21 cellular contexts compared by ENCODE assay signal in the genomic region with DNA sequence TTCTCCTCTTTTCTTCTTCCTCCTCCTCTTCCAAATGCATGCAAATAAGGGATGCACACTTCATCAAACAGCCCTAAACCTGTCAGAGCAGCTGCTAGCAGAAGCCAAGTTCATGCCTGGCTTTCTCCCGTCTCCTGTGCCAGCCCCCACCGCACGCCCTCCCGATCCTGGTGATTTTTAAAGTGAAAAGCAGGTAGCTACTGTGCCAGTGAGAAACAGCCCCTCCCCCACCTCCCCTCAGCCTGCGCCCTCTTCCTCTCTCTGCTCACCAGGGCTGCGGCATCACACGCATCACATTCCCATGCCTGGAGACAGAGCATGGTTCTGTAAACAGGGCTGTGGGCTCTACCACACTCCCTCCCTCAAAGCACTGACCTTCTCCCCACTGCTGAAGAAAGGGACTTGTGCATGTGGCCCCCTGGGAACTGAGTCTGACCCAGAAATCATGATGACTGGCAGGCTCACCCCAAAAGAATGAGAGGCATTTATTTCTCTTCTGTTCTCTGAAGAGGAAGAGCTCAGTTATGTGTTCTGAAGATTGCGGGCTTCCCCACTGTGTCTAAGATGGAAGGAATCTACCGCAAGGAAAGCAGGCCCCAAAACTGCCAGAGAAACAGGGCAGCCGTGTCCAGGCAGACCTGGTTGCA. TPM values are rescaled to one million over a fixed set of nuclear protein-coding genes. Genes with fewer than 3 reads are reported as not detected.
DNase-seq lines count a peak whose midpoint lies in the region; ATAC-seq and TF ChIP-seq lines count a peak whose summit lies in the region.
"Had no signal": no experiment of that assay in that cellular context is flagged by ENCODE, and none has a peak within 500 bp of the region (broad histone marks: within the 10 kb centered on the region; RNA-seq: fewer than 3 reads in every experiment).

No MANE protein-coding gene starts in this region.

- in situ Hi-C loops in IMR-90 (cut with MboI; ENCODE audit: low sequenced_read_pairs): no loop called here

- H3K4me3 Mint-ChIP-seq in chondrocyte (ENCODE audit: unreplicated experiment): peak overlapping the region; percentile 21
- H3K4me3 Mint-ChIP-seq in immature natural killer cell: no peak overlapping the region
- H3K4me3 Mint-ChIP-seq: activated naive CD8-positive, alpha-beta T cell treated with anti-CD3 and anti-CD28 coated beads, Interleukin-2, amount 50 U/mL, for 24 hours; activated T-helper 17 cell treated with anti-CD3 and anti-CD28 coated beads, Interleukin-2, amount 50 U/mL, for 72 hours; T-helper 1 cell treated with Interleukin-12 subunit alpha and Interleukin-12 subunit beta and Interleukin-4 antibody, amounts not matched to agents 30 μg/mL and 1 μg/mL, for 36 hours had no signal

- no peak overlapping the region for H4K91ac ChIP-seq in IMR-90 (ENCODE audit: insufficient read depth, low read depth, low read length)
- no peak overlapping the region for H4K91ac ChIP-seq in mesenchymal stem cell (ENCODE audit: low read length)

- H2AK9ac ChIP-seq in IMR-90 (replicated peaks; ENCODE audit: low read depth, low read length, poor library complexity): no peak overlapping the region

- H2BK120ac ChIP-seq in IMR-90 (ENCODE audit: low read depth, low read length): no peak overlapping the region
- H2BK120ac ChIP-seq in mesenchymal stem cell (ENCODE audit: low read depth, low read length): no peak overlapping the region

- H3K9me3 ChIP-seq in IMR-90 (ENCODE audit: control insufficient read depth, insufficient read depth, low read length) (no peaks in the 10 kb centered on the region), mesenchymal stem cell (ENCODE audit: control insufficient read depth, low read length) (no peaks in the 10 kb centered on the region)
- H3K9me3 ChIP-seq: prostate gland had no signal

- TF ChIP-seq RAD21 in IMR-90 (IDR thresholded peaks at IDR 0.05; ENCODE audit: low read length): no peak

- no peak overlapping the region for H2AK5ac ChIP-seq in IMR-90 (ENCODE audit: low read depth, low read length)
- H2AK5ac ChIP-seq in mesenchymal stem cell (ENCODE audit: low read length, severe bottlenecking): no peak overlapping the region

- TF ChIP-seq POLR2A in IMR-90 (IDR thresholded peaks at IDR 0.05; ENCODE audit: low read depth, low read length): no peak

- H3K4me1 ChIP-seq in IMR-90 (ENCODE audit: control insufficient read depth, insufficient read depth, low read length): no peaks in the 10 kb centered on the region
- H3K4me1 ChIP-seq in mesenchymal stem cell (ENCODE audit: control insufficient read depth, insufficient read depth, low read depth, low read length): peaks cover 10% of the 10 kb centered on the region
- H3K4me1 ChIP-seq: prostate gland had no signal

- no peak overlapping the region for H3K14ac ChIP-seq in IMR-90 (replicated peaks; ENCODE audit: low read depth, low read length)
- no peak overlapping the region for H3K14ac ChIP-seq in mesenchymal stem cell (ENCODE audit: low read length in 2 of 2)

- H3K4me2 ChIP-seq in IMR-90 (ENCODE audit: low read depth, low read length) (no peak overlapping the region), mesenchymal stem cell (ENCODE audit: low read length, poor library complexity, severe bottlenecking) (peak overlapping the region; percentile 27)

- dilution Hi-C loops in IMR-90 (cut with HindIII; ENCODE audit: low sequenced_read_pairs, unreplicated experiment): no loop called here

- ATAC-seq in IMR-90 (ENCODE audit: low read depth): peak; percentile 27; the same call in 1 of the 2 replicates
- ATAC-seq: activated naive CD8-positive, alpha-beta T cell treated with anti-CD3 and anti-CD28 coated beads, Interleukin-2, amount 50 U/mL, for 24 hours; activated T-helper 17 cell treated with anti-CD3 and anti-CD28 coated beads, Interleukin-2, amount 50 U/mL, for 72 hours; left ventricle myocardium superior had no signal

- H3K27me3 ChIP-seq in IMR-90 (ENCODE audit: control insufficient read depth, insufficient read depth, low read length) (peaks cover 17% of the 10 kb centered on the region), mesenchymal stem cell (ENCODE audit: control insufficient read depth in 1 of 2, insufficient read depth in 1 of 2, low read length in 2 of 2) (peaks cover 35 to 63% of the 10 kb centered on the region in 2 experiments)

- H3K27ac Mint-ChIP-seq in chondrocyte (ENCODE audit: unreplicated experiment) (peak overlapping the region; percentile 83), immature natural killer cell (no peak overlapping the region)
- H3K27ac Mint-ChIP-seq: activated naive CD8-positive, alpha-beta T cell treated with anti-CD3 and anti-CD28 coated beads, Interleukin-2, amount 50 U/mL, for 24 hours; activated T-helper 17 cell treated with anti-CD3 and anti-CD28 coated beads, Interleukin-2, amount 50 U/mL, for 72 hours; T-helper 1 cell treated with Interleukin-12 subunit alpha and Interleukin-12 subunit beta and Interleukin-4 antibody, amounts not matched to agents 30 μg/mL and 1 μg/mL, for 36 hours had no signal

- no peak overlapping the region for H3K4me3 ChIP-seq in IMR-90 (ENCODE audit: insufficient read depth, low read depth, low read length)
- no peak overlapping the region for H3K4me3 ChIP-seq in mesenchymal stem cell (ENCODE audit: insufficient read depth in 1 of 2, low read depth in 1 of 2, low read length in 2 of 2)
- H3K4me3 ChIP-seq: prostate gland had no signal

- H2BK5ac ChIP-seq in IMR-90 (ENCODE audit: low read depth, low read length, poor library complexity, severe bottlenecking) (no peak overlapping the region), mesenchymal stem cell (ENCODE audit: low read depth, low read length, poor library complexity, severe bottlenecking) (no peak overlapping the region)

- H3K9ac ChIP-seq in IMR-90 (ENCODE audit: low read depth, low read length): no peak overlapping the region
- no peak overlapping the region for H3K9ac ChIP-seq in mesenchymal stem cell (ENCODE audit: low read length)

- H3K27me3 Mint-ChIP-seq in chondrocyte (ENCODE audit: low read depth) (peaks cover 27% of the 10 kb centered on the region), immature natural killer cell (ENCODE audit: low read depth in 3 of 3) (peaks cover 3 to 7% (median 3%) of the 10 kb centered on the region in 3 donors)

- no peak overlapping the region for H2BK12ac ChIP-seq in mesenchymal stem cell (ENCODE audit: low read length in 2 of 2)

- no peak overlapping the region for H3K27ac ChIP-seq in IMR-90 (ENCODE audit: insufficient read depth, low read length)
- peak overlapping the region; percentile 63 for H3K27ac ChIP-seq in mesenchymal stem cell (ENCODE audit: low read length, poor library complexity, severe bottlenecking)
- H3K27ac ChIP-seq: prostate gland had no signal

- H3K79me1 ChIP-seq in IMR-90 (ENCODE audit: low read depth in 1 of 2, low read length in 2 of 2) (no peaks in the 10 kb centered on the region), mesenchymal stem cell (replicated peaks; ENCODE audit: low read length, poor library complexity, severe bottlenecking) (no peaks in the 10 kb centered on the region)

- no peak overlapping the region for H3K56ac ChIP-seq in IMR-90 (ENCODE audit: extremely low read depth, insufficient read depth, low read length)

- H3K4me1 Mint-ChIP-seq in chondrocyte (ENCODE audit: low read depth) (peaks cover 31% of the 10 kb centered on the region), immature natural killer cell (no peaks in the 10 kb centered on the region)
- H3K4me1 Mint-ChIP-seq: activated naive CD8-positive, alpha-beta T cell treated with anti-CD3 and anti-CD28 coated beads, Interleukin-2, amount 50 U/mL, for 24 hours; activated T-helper 17 cell treated with anti-CD3 and anti-CD28 coated beads, Interleukin-2, amount 50 U/mL, for 72 hours had no signal

- intact Hi-C loops in IMR-90 (cut with micrococcal nuclease): no loop called here

- H2BK20ac ChIP-seq in IMR-90 (ENCODE audit: low read depth, low read length): no peak overlapping the region

- H3K18ac ChIP-seq in IMR-90 (ENCODE audit: low read depth, low read length) (no peak overlapping the region), mesenchymal stem cell (ENCODE audit: low read depth in 1 of 2, low read length in 2 of 2) (no peak overlapping the region)

- no peaks in the 10 kb centered on the region for H3K9me1 ChIP-seq in IMR-90 (ENCODE audit: insufficient read depth, low read length)

- no peak overlapping the region for H4K5ac ChIP-seq in IMR-90 (ENCODE audit: low read depth, low read length)

- H3K4ac ChIP-seq in IMR-90 (ENCODE audit: low read depth, low read length) (no peak overlapping the region), mesenchymal stem cell (ENCODE audit: low read depth in 1 of 2, low read length in 2 of 2) (no peak overlapping the region)

- DNase-seq in IMR-90 (peak; percentile 1), chondrocyte (ENCODE audit: low spot score) (no peak), mesenchymal stem cell (no peak), stromal cell of bone marrow (ENCODE audit: low read depth) (peak; percentile 25), immature natural killer cell (no peak), HPDE6-E6E7 (ENCODE audit: extremely low spot score) (no peak), NCI-H1930 (lab: John Stamatoyannopoulos, UW) (no peak), HEK293T (ENCODE audit: extremely low spot score) (no peak)
- DNase-seq: activated CD4-positive, CD25-positive, alpha-beta regulatory T cell; activated naive CD8-positive, alpha-beta T cell treated with anti-CD3 and anti-CD28 coated beads, Interleukin-2, amount 50 U/mL, for 24 hours; DMS53; left ventricle myocardium superior; NCI-H187 treated with DMSO at 0.1 percent for 48 hours; stimulated activated naive CD4-positive, alpha-beta T cell treated with Interleukin-2 at 50 U/mL for 16 hours had no signal

- CTCF ChIA-PET in IMR-90 (lab: Yijun Ruan, JAX) (no interaction called here), HEK293T (lab: Yijun Ruan, JAX) (no interaction called here)

- POLR2A ChIA-PET in IMR-90 (lab: Charles Lee; ENCODE audit: unreplicated experiment): no interaction called here
- POLR2A ChIA-PET in HEK293T (lab: Yijun Ruan, JAX): no interaction called here

- H4K20me1 ChIP-seq in IMR-90 (ENCODE audit: insufficient read depth, low read length): no peaks in the 10 kb centered on the region

- H4K8ac ChIP-seq in IMR-90 (ENCODE audit: low read depth in 2 of 2, low read length in 2 of 2): no peak overlapping the region
- no peak overlapping the region for H4K8ac ChIP-seq in mesenchymal stem cell (ENCODE audit: low read length)

- H3K23ac ChIP-seq in IMR-90 (ENCODE audit: low read depth, low read length) (no peak overlapping the region), mesenchymal stem cell (ENCODE audit: low read length in 2 of 2) (no peak overlapping the region)

- TF ChIP-seq CTCF in IMR-90 (conservative IDR thresholded peaks at IDR 0.05; ENCODE audit: low read depth, low read length) (no peak), chondrocyte (IDR thresholded peaks at IDR 0.05) (no peak)

- no peak overlapping the region for H2BK15ac ChIP-seq in IMR-90 (ENCODE audit: low read depth, low read length)
- H2BK15ac ChIP-seq in mesenchymal stem cell (ENCODE audit: low read depth, poor library complexity, severe bottlenecking): no peak overlapping the region

- WGBS in IMR-90 (ENCODE audit: extremely low coverage in 2 of 2, insufficient read length in 1 of 2), 2 experiments: 60% methylated on average over 1 of the region's 10 CpGs; no CpG with 5 or more reads in 1 of the 2 experiments
- 58% methylated on average over 10 of the region's 10 CpGs for WGBS in mesenchymal stem cell

- H3K36me3 Mint-ChIP-seq in chondrocyte (ENCODE audit: low read depth): peaks cover 5% of the 10 kb centered on the region
- H3K36me3 Mint-ChIP-seq in immature natural killer cell: no peaks in the 10 kb centered on the region

- H2AFZ ChIP-seq in IMR-90 (replicated peaks; ENCODE audit: low read length, poor library complexity): no peak overlapping the region
- no peak overlapping the region for H2AFZ ChIP-seq in mesenchymal stem cell (ENCODE audit: low read depth, low read length)

- H3K9me3 Mint-ChIP-seq in chondrocyte (ENCODE audit: low read depth): peaks cover 3% of the 10 kb centered on the region
- H3K9me3 Mint-ChIP-seq in immature natural killer cell: no peaks in the 10 kb centered on the region
- H3K9me3 Mint-ChIP-seq: activated naive CD8-positive, alpha-beta T cell treated with anti-CD3 and anti-CD28 coated beads, Interleukin-2, amount 50 U/mL, for 24 hours; activated T-helper 17 cell treated with anti-CD3 and anti-CD28 coated beads, Interleukin-2, amount 50 U/mL, for 72 hours; T-helper 1 cell treated with Interleukin-12 subunit alpha and Interleukin-12 subunit beta and Interleukin-4 antibody, amounts not matched to agents 30 μg/mL and 1 μg/mL, for 36 hours had no signal

- H3K36me3 ChIP-seq in IMR-90 (ENCODE audit: control insufficient read depth, insufficient read depth, low read length): no peaks in the 10 kb centered on the region
- no peaks in the 10 kb centered on the region for H3K36me3 ChIP-seq in mesenchymal stem cell (ENCODE audit: control insufficient read depth in 1 of 2, insufficient read depth in 2 of 2, low read depth in 1 of 2, low read length in 2 of 2)
- H3K36me3 ChIP-seq: prostate gland had no signal

- BruUV-seq in IMR-90 (replicated peaks; lab: Mats Ljungman, UMichigan): no TSS peak

RNA-seq across cellular contexts. Expression of a gene that starts 14.6 kb away (rescaled TPM):
- total RNA-seq in IMR-90 (2012; rRNA removed): not detected in 2 replicates
- polyA plus RNA-seq in IMR-90 (2012; rRNA removed): 0.02 TPM in 1 of 2 replicates, not detected in the other
- not detected in 2 replicates for polyA plus RNA-seq in IMR-90 (2012; cell fraction: cytosol; rRNA removed)
- polyA plus RNA-seq in IMR-90 (2012; cell fraction: nucleus; rRNA removed; ENCODE audit: low replicate concordance): not detected in 2 replicates
- 0.87 to 2.3 TPM (median 2.0 TPM) in 3 replicates for total RNA-seq in chondrocyte
- not detected for polyA plus RNA-seq in mesenchymal stem cell (2013, experiment 1 of 2)
- not detected for polyA plus RNA-seq in mesenchymal stem cell (2013, experiment 2 of 2)
- polyA plus RNA-seq in immature natural killer cell: not detected
- total RNA-seq: activated T-helper 17 cell treated with anti-CD3 and anti-CD28 coated beads, Interleukin-2, amount 50 U/mL, for 72 hours; fibroblast of villous mesenchyme; HT1080; NCI-H460 had no signal
- polyA plus RNA-seq: BJ had no signal

Comparison
In these comparisons a context has a peak if more than half of its experiments do, and no peak if none do; other contexts are left out.
1. DNase-seq: peak in IMR-90 (single experiment) and stromal cell of bone marrow (single experiment); none in chondrocyte (single experiment), mesenchymal stem cell (single experiment), immature natural killer cell (0 of 3), HPDE6-E6E7 (single experiment), NCI-H1930 (0 of 2) and HEK293T (single experiment).